Comparison of ENCODE assay signal across 29 cellular contexts in genomic region chr7:105707381-105707780, GRCh38.
DNase-seq lines count a peak whose midpoint lies in the region; ATAC-seq and TF ChIP-seq lines count a peak whose summit lies in the region.
"Had no signal": no experiment of that assay in that cellular context is flagged by ENCODE, and none has a peak within 500 bp of the region (broad histone marks: within the 10 kb centered on the region; RNA-seq: fewer than 3 reads in every experiment).

No MANE protein-coding gene starts in this region.

- no peak overlapping the region for H3K27ac ChIP-seq in BLaER1 treated with 17β-estradiol and CSF1 and Interleukin-3, amounts not matched to agents 10 nM and 100 nM
- H3K27ac ChIP-seq: coronary artery, PC-9, WERI-Rb-1 had no signal

- H3K4me3 ChIP-seq in BLaER1 treated with 17β-estradiol and CSF1 and Interleukin-3, amounts not matched to agents 10 nM and 100 nM: no peak overlapping the region
- H3K4me3 ChIP-seq: coronary artery, MG63, PC-9 had no signal

- H3K27me3 Mint-ChIP-seq in HFFc6 (ENCODE audit: insufficient read depth): peaks cover 3% of the 10 kb centered on the region
- H3K27me3 Mint-ChIP-seq in central memory CD8-positive, alpha-beta T cell: no peaks in the 10 kb centered on the region
- no peaks in the 10 kb centered on the region for H3K27me3 Mint-ChIP-seq in neural crest cell (ENCODE audit: low read depth)
- H3K27me3 Mint-ChIP-seq: activated naive CD4-positive, alpha-beta T cell treated with anti-CD3 and anti-CD28 coated beads, Interleukin-2, amount 50 U/mL, for 24 hours had no signal

- H4K20me1 ChIP-seq in BLaER1 treated with 17β-estradiol and CSF1 and Interleukin-3, amounts not matched to agents 10 nM and 100 nM: no peaks in the 10 kb centered on the region

- peak; percentile 16 for DNase-seq in HFFc6
- no peak for DNase-seq in central memory CD8-positive, alpha-beta T cell (ENCODE audit: low spot score in 2 of 2)
- DNase-seq in neural crest cell (ENCODE audit: low read depth, low spot score): no peak
- no peak for DNase-seq in ureter (ENCODE audit: low spot score)
- no peak for DNase-seq in NCI-H187 (lab: John Stamatoyannopoulos, UW)
- DNase-seq: activated CD4-positive, alpha-beta T cell treated with anti-CD3 and anti-CD28 coated beads, Interleukin-2, amount 50 U/mL, for 1 hour; effector memory CD4-positive, alpha-beta T cell; erythroblast; foreskin melanocyte; H7; left colon; MG63; NCI-H1105 treated with DMSO at 0.1 percent for 48 hours; NCI-H2029 treated with DMSO at 0.1 percent for 48 hours; NCI-H526; NK-92 treated with Interleukin-12 subunit alpha and Interleukin-12 subunit beta, amount 100 ng/mL, for 24 hours; PC-9; retina; Right ventricle myocardium superior; small intestine; T1000; trophoblast cell; WERI-Rb-1 had no signal

- peaks cover 0 to 29% (median 11%) of the 10 kb centered on the region in 10 experiments; a peak in 13 of 20 replicates for H3K4me1 ChIP-seq in BLaER1 treated with 17β-estradiol and CSF1 and Interleukin-3, amounts not matched to agents 10 nM and 100 nM

- ATAC-seq in central memory CD8-positive, alpha-beta T cell (replicated peaks; ENCODE audit: extremely low read depth, poor library complexity, severe bottlenecking): peak; percentile 19
- no peak for ATAC-seq in GM19324 (IDR thresholded peaks at IDR 0.05; ENCODE audit: low FRiP score, unreplicated experiment)
- no peak for ATAC-seq in HG03135 (IDR thresholded peaks at IDR 0.05; ENCODE audit: unreplicated experiment)
- ATAC-seq: left colon had no signal

- H3K4me1 Mint-ChIP-seq in HFFc6 (ENCODE audit: low read depth) (peaks cover 24% of the 10 kb centered on the region), neural crest cell (peaks cover 12% of the 10 kb centered on the region)
- H3K4me1 Mint-ChIP-seq in central memory CD8-positive, alpha-beta T cell: peaks cover 27% of the 10 kb centered on the region
- H3K4me1 Mint-ChIP-seq: memory B cell had no signal

- H3K9me3 Mint-ChIP-seq in HFFc6 (peaks cover 20% of the 10 kb centered on the region), neural crest cell (peaks cover 8% of the 10 kb centered on the region)
- H3K9me3 Mint-ChIP-seq in central memory CD8-positive, alpha-beta T cell: peaks cover 18% of the 10 kb centered on the region

- H3K36me3 Mint-ChIP-seq in HFFc6 (ENCODE audit: low read depth): peaks cover 19% of the 10 kb centered on the region
- H3K36me3 Mint-ChIP-seq in central memory CD8-positive, alpha-beta T cell (ENCODE audit: insufficient read depth): peaks cover 4% of the 10 kb centered on the region
- peaks cover 31% of the 10 kb centered on the region for H3K36me3 Mint-ChIP-seq in neural crest cell (ENCODE audit: low read depth)

- H3K27me3 ChIP-seq in BLaER1 treated with 17β-estradiol and CSF1 and Interleukin-3, amounts not matched to agents 10 nM and 100 nM: no peaks in the 10 kb centered on the region
- H3K27me3 ChIP-seq: MG63 had no signal

- no peak overlapping the region for H3K9ac ChIP-seq in BLaER1 treated with 17β-estradiol and CSF1 and Interleukin-3, amounts not matched to agents 10 nM and 100 nM

- no peak for TF ChIP-seq CTCF in HFFc6 (IDR thresholded peaks at IDR 0.05)
- no peak for TF ChIP-seq CTCF in neural crest cell (conservative IDR thresholded peaks at IDR 0.05)

- peak overlapping the region in 10 of 11 experiments; percentile 11 to 70 (median 34); a peak in 15 of 22 replicates for H3K4me2 ChIP-seq in BLaER1 treated with 17β-estradiol and CSF1 and Interleukin-3, amounts not matched to agents 10 nM and 100 nM
- H3K4me2 ChIP-seq: PC-9 had no signal

- H3K36me3 ChIP-seq in BLaER1 treated with 17β-estradiol and CSF1 and Interleukin-3, amounts not matched to agents 10 nM and 100 nM: peaks cover 0 to 27% (median 13%) of the 10 kb centered on the region in 11 experiments; a peak in 14 of 22 replicates
- H3K36me3 ChIP-seq: MG63, WERI-Rb-1 had no signal

- no peak overlapping the region; the same call in 1 of the 2 replicates for H3K27ac Mint-ChIP-seq in HFFc6
- H3K27ac Mint-ChIP-seq in central memory CD8-positive, alpha-beta T cell (ENCODE audit: low read depth): no peak overlapping the region
- H3K27ac Mint-ChIP-seq in neural crest cell (ENCODE audit: unreplicated experiment): peak overlapping the region; percentile 8
- H3K27ac Mint-ChIP-seq: memory B cell had no signal

- peaks cover 30 to 39% (median 37%) of the 10 kb centered on the region in 11 experiments for H3K9me3 ChIP-seq in BLaER1 treated with 17β-estradiol and CSF1 and Interleukin-3, amounts not matched to agents 10 nM and 100 nM (replicated peaks in 1 of 11)

- peak overlapping the region; percentile 16; the same call in 1 of the 2 replicates for H3K4me3 Mint-ChIP-seq in HFFc6
- H3K4me3 Mint-ChIP-seq in central memory CD8-positive, alpha-beta T cell: no peak overlapping the region
- no peak overlapping the region for H3K4me3 Mint-ChIP-seq in neural crest cell
- H3K4me3 Mint-ChIP-seq: memory B cell had no signal
